ENCODE assay signal across 8 cellular contexts in genomic region chr1:200620273-200621131, GRCh38. TPM values are rescaled to one million over a fixed set of nuclear protein-coding genes. Genes with fewer than 3 reads are reported as not detected.
DNase-seq lines count a peak whose midpoint lies in the region; ATAC-seq and TF ChIP-seq lines count a peak whose summit lies in the region.

A gene with protein sequence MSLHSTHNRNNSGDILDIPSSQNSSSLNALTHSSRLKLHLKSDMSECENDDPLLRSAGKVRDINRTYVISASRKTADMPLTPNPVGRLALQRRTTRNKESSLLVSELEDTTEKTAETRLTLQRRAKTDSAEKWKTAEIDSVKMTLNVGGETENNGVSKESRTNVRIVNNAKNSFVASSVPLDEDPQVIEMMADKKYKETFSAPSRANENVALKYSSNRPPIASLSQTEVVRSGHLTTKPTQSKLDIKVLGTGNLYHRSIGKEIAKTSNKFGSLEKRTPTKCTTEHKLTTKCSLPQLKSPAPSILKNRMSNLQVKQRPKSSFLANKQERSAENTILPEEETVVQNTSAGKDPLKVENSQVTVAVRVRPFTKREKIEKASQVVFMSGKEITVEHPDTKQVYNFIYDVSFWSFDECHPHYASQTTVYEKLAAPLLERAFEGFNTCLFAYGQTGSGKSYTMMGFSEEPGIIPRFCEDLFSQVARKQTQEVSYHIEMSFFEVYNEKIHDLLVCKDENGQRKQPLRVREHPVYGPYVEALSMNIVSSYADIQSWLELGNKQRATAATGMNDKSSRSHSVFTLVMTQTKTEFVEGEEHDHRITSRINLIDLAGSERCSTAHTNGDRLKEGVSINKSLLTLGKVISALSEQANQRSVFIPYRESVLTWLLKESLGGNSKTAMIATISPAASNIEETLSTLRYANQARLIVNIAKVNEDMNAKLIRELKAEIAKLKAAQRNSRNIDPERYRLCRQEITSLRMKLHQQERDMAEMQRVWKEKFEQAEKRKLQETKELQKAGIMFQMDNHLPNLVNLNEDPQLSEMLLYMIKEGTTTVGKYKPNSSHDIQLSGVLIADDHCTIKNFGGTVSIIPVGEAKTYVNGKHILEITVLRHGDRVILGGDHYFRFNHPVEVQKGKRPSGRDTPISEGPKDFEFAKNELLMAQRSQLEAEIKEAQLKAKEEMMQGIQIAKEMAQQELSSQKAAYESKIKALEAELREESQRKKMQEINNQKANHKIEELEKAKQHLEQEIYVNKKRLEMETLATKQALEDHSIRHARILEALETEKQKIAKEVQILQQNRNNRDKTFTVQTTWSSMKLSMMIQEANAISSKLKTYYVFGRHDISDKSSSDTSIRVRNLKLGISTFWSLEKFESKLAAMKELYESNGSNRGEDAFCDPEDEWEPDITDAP (N-terminal part only) (minus strand): TSS chr1:200620751. CDS start chr1:200618723, 2,028 bp downstream.

- peak; percentile 70 to 74 for DNase-seq in AML-193 (lab: John Stamatoyannopoulos, UW)
- peak; percentile 90 for DNase-seq in NCI-H446 treated with DMSO at 0.1 percent for 48 hours (lab: John Stamatoyannopoulos, UW)
- peak; percentile 88 for DNase-seq in activated CD4-positive, CD25-positive, alpha-beta regulatory T cell treated with anti-CD3 and anti-CD28 coated beads, Interleukin-2, amount 50 U/mL, for 16 hours (ENCODE audit: low read depth, low spot score)
- peak; percentile 87 for DNase-seq in cerebellum (ENCODE audit: low spot score)
- DNase-seq in kidney glomerular epithelial cell (lab: John Stamatoyannopoulos, UW): peak; percentile 88
- DNase-seq in stimulated activated CD4-positive, alpha-beta T cell treated with anti-CD3 and anti-CD28 coated beads, Interleukin-1b, Interleukin-23, amount 100 ng/mL, for 24 hours (ENCODE audit: low read depth in 4 of 4, low spot score in 1 of 4): peak; percentile 76 to 90 (median 81)

- TF ChIP-seq POLR2A in GM19099 (IDR thresholded peaks at IDR 0.05; ENCODE audit: extremely low read depth, insufficient read length, low read depth): peak; percentile 66

- ATAC-seq in HG03378 (IDR thresholded peaks at IDR 0.05; ENCODE audit: unreplicated experiment): peak; percentile 72

RNA-seq across cellular contexts. Expression of the gene that starts here (rescaled TPM):
- total RNA-seq in cerebellum: 4.8 TPM

Comparison
In these comparisons a context has a peak if more than half of its experiments do, and no peak if none do; other contexts are left out.
1. Peak in every context shown above with its lines: DNase-seq and ATAC-seq.